ENCODE assay signal across 15 cellular contexts in genomic region chr15:101458908-101459578, GRCh38. TPM values are rescaled to one million over a fixed set of nuclear protein-coding genes. Genes with fewer than 3 reads are reported as not detected.
DNase-seq lines count a peak whose midpoint lies in the region; ATAC-seq and TF ChIP-seq lines count a peak whose summit lies in the region.
"Had no signal": no experiment of that assay in that cellular context is flagged by ENCODE, and none has a peak within 500 bp of the region (broad histone marks: within the 10 kb centered on the region; RNA-seq: fewer than 3 reads in every experiment).

No MANE protein-coding gene starts in this region.

- H3K4me1 Mint-ChIP-seq in GM23338 (peaks cover 5% of the 10 kb centered on the region; the same call in 2 of the 3 replicates), endothelial cell (ENCODE audit: unreplicated experiment) (peaks cover 16% of the 10 kb centered on the region)

- H3K4me1 ChIP-seq in GM23338 (ENCODE audit: insufficient read depth) (no peaks in the 10 kb centered on the region), sigmoid colon (no peaks in the 10 kb centered on the region), GM23248 (ENCODE audit: insufficient read depth) (peaks cover 5% of the 10 kb centered on the region)

- H3K36me3 Mint-ChIP-seq in GM23338 (ENCODE audit: low read depth) (no peaks in the 10 kb centered on the region), endothelial cell (ENCODE audit: low read depth, unreplicated experiment) (peaks cover 4% of the 10 kb centered on the region)
- H3K36me3 Mint-ChIP-seq: activated naive CD4-positive, alpha-beta T cell treated with anti-CD3 and anti-CD28 coated beads, Interleukin-2, amount 50 U/mL, for 72 hours had no signal

- H3K9me3 Mint-ChIP-seq in GM23338, result no peaks in the 10 kb centered on the region
- no peaks in the 10 kb centered on the region for H3K9me3 Mint-ChIP-seq in endothelial cell (ENCODE audit: unreplicated experiment)
- H3K9me3 Mint-ChIP-seq: activated naive CD4-positive, alpha-beta T cell treated with anti-CD3 and anti-CD28 coated beads, Interleukin-2, amount 50 U/mL, for 72 hours; HFFc6 had no signal

- H3K4me3 ChIP-seq in GM23338 (no peak overlapping the region), sigmoid colon (no peak overlapping the region), GM23248 (no peak overlapping the region)

- in situ Hi-C loops in ACHN (cut with HindIII; ENCODE audit: low pct_ligation_motif_present, low pct_unique_long_range_greater_than_20kb, low sequenced_read_pairs), result no loop called here
- in situ Hi-C loops in GM23248 (cut with MboI), result no loop called here

- H3K27me3 ChIP-seq in GM23338 (ENCODE audit: insufficient read depth) (no peaks in the 10 kb centered on the region), sigmoid colon (no peaks in the 10 kb centered on the region), GM23248 (replicated peaks; ENCODE audit: insufficient read depth) (peaks cover 16% of the 10 kb centered on the region; the same call in 1 of the 2 replicates)

- TF ChIP-seq CTCF in GM23338 (conservative IDR thresholded peaks at IDR 0.05; ENCODE audit: low read depth in 2 of 2) (no peak), endothelial cell (IDR thresholded peaks at IDR 0.05; ENCODE audit: unreplicated experiment) (no peak), sigmoid colon (IDR thresholded peaks at IDR 0.05) (no peak)

- H3K9me2 ChIP-seq in GM23338 (ENCODE audit: insufficient read depth) (no peaks in the 10 kb centered on the region), GM23248 (ENCODE audit: insufficient read depth) (no peaks in the 10 kb centered on the region)

- 68 to 78% methylated on average over 16 of the region's 16 CpGs for WGBS in sigmoid colon, 2 donors
- WGBS in GM23248 (ENCODE audit: low coverage in 1 of 2, low lambda C conversion rate in 2 of 2, missing lambda C conversion rate in 2 of 2), 2 experiments, result 50 to 64% methylated on average over 9 to 16 of the region's 16 CpGs

- no peak; the same call in 2 of the 3 replicates for ATAC-seq in GM23338
- ATAC-seq: activated naive CD4-positive, alpha-beta T cell treated with anti-CD3 and anti-CD28 coated beads, Interleukin-2, amount 50 U/mL, for 72 hours; PC-3 had no signal

- no peaks in the 10 kb centered on the region for H4K20me1 ChIP-seq in GM23338 (replicated peaks; ENCODE audit: insufficient read depth)
- H4K20me1 ChIP-seq in GM23248 (ENCODE audit: insufficient read depth), result no peaks in the 10 kb centered on the region

- intact Hi-C loops in sigmoid colon (cut with DNase I), result no loop called here

- H3K27ac ChIP-seq in GM23338 (ENCODE audit: low read depth) (no peak overlapping the region), sigmoid colon (peak overlapping the region in 1 of 4 donors; percentile 10), GM23248 (no peak overlapping the region)
- H3K27ac ChIP-seq: neutrophil had no signal

- no peak for DNase-seq in GM23338 (ENCODE audit: low spot score)
- peak; percentile 13 for DNase-seq in endothelial cell (ENCODE audit: low spot score)
- DNase-seq in left kidney (ENCODE audit: low read depth, low spot score), result peak; percentile 26
- DNase-seq in sigmoid colon, result peak; percentile 81
- DNase-seq in ACHN, result no peak
- no peak for DNase-seq in NCI-H2081 (lab: John Stamatoyannopoulos, UW)
- DNase-seq in GM23248, result no peak
- DNase-seq in activated CD4-positive, alpha-beta T cell treated with anti-CD3 and anti-CD28 coated beads for 4 hours, result no peak
- DNase-seq: central memory CD4-positive, alpha-beta T cell; DND-41; HFFc6; NCI-H146; PC-3 had no signal

- H2AFZ ChIP-seq in GM23338 (peak overlapping the region; percentile 38; the same call in 1 of the 2 replicates), GM23248 (no peak overlapping the region)

- H3K4me3 Mint-ChIP-seq in GM23338, result no peak overlapping the region
- no peak overlapping the region for H3K4me3 Mint-ChIP-seq in endothelial cell (ENCODE audit: unreplicated experiment)
- H3K4me3 Mint-ChIP-seq: HFFc6 had no signal

- no peaks in the 10 kb centered on the region; the same call in 1 of the 2 replicates for H3K36me3 ChIP-seq in GM23338 (ENCODE audit: insufficient read depth)
- no peaks in the 10 kb centered on the region for H3K36me3 ChIP-seq in sigmoid colon
- no peaks in the 10 kb centered on the region for H3K36me3 ChIP-seq in GM23248 (ENCODE audit: low read depth)
- H3K36me3 ChIP-seq: neutrophil had no signal

- H3K4me2 ChIP-seq in GM23338 (no peak overlapping the region), GM23248 (ENCODE audit: unreplicated experiment) (no peak overlapping the region)

- TF ChIP-seq EP300 in sigmoid colon (IDR thresholded peaks at IDR 0.05), result no peak

- H3K27me3 Mint-ChIP-seq in GM23338 (ENCODE audit: insufficient read depth, low read depth, poor library complexity) (peaks cover 4% of the 10 kb centered on the region), endothelial cell (ENCODE audit: unreplicated experiment) (no peaks in the 10 kb centered on the region)

- TF ChIP-seq POLR2A in sigmoid colon (IDR thresholded peaks at IDR 0.05), result no peak

- H3F3A ChIP-seq in GM23338 (replicated peaks; ENCODE audit: low read depth), result no peaks in the 10 kb centered on the region
- no peaks in the 10 kb centered on the region for H3F3A ChIP-seq in GM23248 (ENCODE audit: insufficient read depth)

- H3K79me2 ChIP-seq in GM23338 (replicated peaks; ENCODE audit: insufficient read depth) (no peaks in the 10 kb centered on the region), GM23248 (ENCODE audit: insufficient read depth) (no peaks in the 10 kb centered on the region)

- no peak overlapping the region for H3K9ac ChIP-seq in GM23248

- no peak overlapping the region for H3K27ac Mint-ChIP-seq in GM23338
- no peak overlapping the region for H3K27ac Mint-ChIP-seq in endothelial cell (ENCODE audit: unreplicated experiment)
- H3K27ac Mint-ChIP-seq: HFFc6 had no signal

- H3K9me3 ChIP-seq in sigmoid colon (no peaks in the 10 kb centered on the region), GM23248 (ENCODE audit: low read depth) (no peaks in the 10 kb centered on the region)
- H3K9me3 ChIP-seq: neutrophil had no signal

TF ChIP-seq in GM23338, 12 proteins besides CTCF, POLR2A, EP300 and RAD21 (continues in another document):
- TF ChIP-seq ZNF114 (CRISPR knock-in tag; IDR thresholded peaks at IDR 0.05), result no peak
- TF ChIP-seq EZH2phosphoT487 (IDR thresholded peaks at IDR 0.05; ENCODE audit: unreplicated experiment), result no peak
- no peak for TF ChIP-seq JUNB (IDR thresholded peaks at IDR 0.05; ENCODE audit: unreplicated experiment)
- no peak for TF ChIP-seq ETS1 (IDR thresholded peaks at IDR 0.05)

RNA-seq across cellular contexts. Expression of gene PCSK6, which starts 30.5 kb away (rescaled TPM):
- 6.7 and 7.8 TPM in 2 replicates for total RNA-seq in GM23338 (2014; rRNA removed; shearing (Covaris generic))
- 1.7 and 2.4 TPM in 2 replicates for polyA plus RNA-seq in GM23338 (2016; fragmentation: Nextera tagmentation; extraction: Ambion mirVana)
- total RNA-seq in endothelial cell (ENCODE audit: unreplicated experiment), result 0.13 TPM
- 1 to 10 TPM; 2.9 to 8.9 (median 5.2) TPM for total RNA-seq in sigmoid colon
- 10 to 100 TPM in 1 of 3 donors, 1 to 10 TPM in 2; 4.2 to 10.3 (median 7.2) TPM for polyA plus RNA-seq in sigmoid colon
- total RNA-seq in GM23248 (2014; rRNA removed; shearing (Covaris generic)), result not detected in 2 replicates
- polyA plus RNA-seq in GM23248 (2016; fragmentation: Nextera tagmentation; extraction: Ambion mirVana), result 0.19 and 0.38 TPM in 2 replicates
- total RNA-seq: HFFc6 had no signal

Comparison
In these comparisons a context has a peak if more than half of its experiments do, and no peak if none do; other contexts are left out.
1. DNase-seq: peak in endothelial cell (single experiment), left kidney (single experiment) and sigmoid colon (single experiment); none in GM23338 (single experiment), ACHN (single experiment), NCI-H2081 (0 of 2), GM23248 (single experiment) and activated CD4-positive, alpha-beta T cell treated with anti-CD3 and anti-CD28 coated beads for 4 hours (0 of 2).